In genomic region chr1:18128298-18128697, GRCh38 we compare ENCODE assay signal across 17 cellular contexts. TPM values are rescaled to one million over a fixed set of nuclear protein-coding genes. Genes with fewer than 3 reads are reported as not detected.
DNase-seq lines count a peak whose midpoint lies in the region; ATAC-seq and TF ChIP-seq lines count a peak whose summit lies in the region.
"Had no signal": no experiment of that assay in that cellular context is flagged by ENCODE, and none has a peak within 500 bp of the region (broad histone marks: within the 10 kb centered on the region; RNA-seq: fewer than 3 reads in every experiment).

No MANE protein-coding gene starts in this region.

- H3K4me1 ChIP-seq in hepatocyte (ENCODE audit: insufficient read depth) (peaks cover 9% of the 10 kb centered on the region), right lobe of liver (peaks cover 0 to 11% (median 3%) of the 10 kb centered on the region in 4 donors), body of pancreas (no peaks in the 10 kb centered on the region)
- H3K4me1 ChIP-seq: A549 had no signal

- H3K4me2 ChIP-seq in hepatocyte: no peak overlapping the region
- H3K4me2 ChIP-seq: A549 had no signal

- H3K4me3 ChIP-seq in hepatocyte: no peak overlapping the region
- H3K4me3 ChIP-seq in right lobe of liver: no peak overlapping the region
- no peak overlapping the region for H3K4me3 ChIP-seq in body of pancreas
- H3K4me3 ChIP-seq: A549 had no signal

- no peaks in the 10 kb centered on the region for H3K9me2 ChIP-seq in hepatocyte (replicated peaks; ENCODE audit: insufficient read depth)

- H3K36me3 ChIP-seq in hepatocyte (replicated peaks; ENCODE audit: insufficient read depth, low read depth) (no peaks in the 10 kb centered on the region), right lobe of liver (no peaks in the 10 kb centered on the region), body of pancreas (replicated peaks in 1 of 2; ENCODE audit: insufficient read depth in 1 of 2, low read depth in 2 of 2) (no peaks in the 10 kb centered on the region)

- H3K9me3 ChIP-seq in hepatocyte (ENCODE audit: low read depth) (no peaks in the 10 kb centered on the region), right lobe of liver (no peaks in the 10 kb centered on the region), body of pancreas (no peaks in the 10 kb centered on the region)
- H3K9me3 ChIP-seq: A549 had no signal

- H4K20me1 ChIP-seq in hepatocyte (ENCODE audit: insufficient read depth, poor library complexity, severe bottlenecking): no peaks in the 10 kb centered on the region

- ATAC-seq in right lobe of liver: peak; percentile 97 to 99 (median 98)
- no peak for ATAC-seq in body of pancreas
- ATAC-seq: A549; CD8-positive, alpha-beta T cell had no signal

- intact Hi-C loops in right lobe of liver (cut with DNase I) (no loop called here), body of pancreas (cut with DNase I) (no loop called here)

- H3K27ac ChIP-seq in hepatocyte (peak overlapping the region; percentile 85), right lobe of liver (peak overlapping the region; percentile 48 to 85 (median 66)), body of pancreas (no peak overlapping the region)
- H3K27ac ChIP-seq: A549 had no signal

- H2AFZ ChIP-seq in hepatocyte: no peak overlapping the region

- no peaks in the 10 kb centered on the region for H3K79me2 ChIP-seq in hepatocyte

- TF ChIP-seq CTCF in hepatocyte (IDR thresholded peaks at IDR 0.05; ENCODE audit: poor library complexity): no peak
- TF ChIP-seq CTCF in right lobe of liver (IDR thresholded peaks at IDR 0.05): no peak
- no peak for TF ChIP-seq CTCF in body of pancreas (IDR thresholded peaks at IDR 0.05)

- TF ChIP-seq POLR2A in right lobe of liver (IDR thresholded peaks at IDR 0.05) (peak; percentile 41), body of pancreas (IDR thresholded peaks at IDR 0.05) (no peak)

- DNase-seq in HuH-7 (ENCODE audit: low spot score): peak; percentile 71
- peak; percentile 76 for DNase-seq in hepatocyte (ENCODE audit: low spot score)
- DNase-seq in right lobe of liver: peak; percentile 74 to 89 (median 87)
- no peak for DNase-seq in activated CD8-positive, alpha-beta memory T cell treated with anti-CD3 and anti-CD28 coated beads, Interleukin-2, amount 50 U/mL, for 48 hours
- DNase-seq in NK-92 treated with Interleukin-12 subunit alpha and Interleukin-12 subunit beta, amount 100 ng/mL, for 24 hours (lab: John Stamatoyannopoulos, UW): no peak
- no peak for DNase-seq in body of pancreas
- no peak for DNase-seq in NCI-H146 treated with DMSO at 0.1 percent for 48 hours (lab: John Stamatoyannopoulos, UW; ENCODE audit: unreplicated experiment)
- DNase-seq: CD8-positive, alpha-beta T cell; COR-L47; DND-41; GDM1; HCEC 1CT; HFFc6 had no signal

- H3K27me3 ChIP-seq in hepatocyte (no peaks in the 10 kb centered on the region), right lobe of liver (no peaks in the 10 kb centered on the region), body of pancreas (no peaks in the 10 kb centered on the region)

- 30% methylated on average over 4 of the region's 4 CpGs for WGBS in hepatocyte (ENCODE audit: low lambda C conversion rate, missing lambda C conversion rate)
- 7% methylated on average over 4 of the region's 4 CpGs for WGBS in right lobe of liver (ENCODE audit: insufficient coverage, low coverage, low lambda C conversion rate, missing lambda C conversion rate)
- 24 to 44% methylated on average over 4 of the region's 4 CpGs for WGBS in body of pancreas, 2 donors

RNA-seq across cellular contexts. Expression of gene IGSF21, which starts 20.7 kb away (rescaled TPM):
- 0.12 TPM in 1 of 2 replicates, not detected in the other for total RNA-seq in hepatocyte
- not detected in 2 replicates for polyA plus RNA-seq in hepatocyte
- 1 to 10 TPM in 2 of 6 experiments, under 1 TPM in 4; 0.34 to 2.0 (median 0.71) TPM for total RNA-seq in right lobe of liver
- 1 to 10 TPM in 1 of 2 donors, under 1 TPM in 1; 0.33 to 2.1 TPM for total RNA-seq in body of pancreas
- total RNA-seq: CD8-positive, alpha-beta T cell; HFFc6 had no signal
- polyA plus RNA-seq: A549, BJ, CD14-positive monocyte, IgD-negative memory B cell had no signal

Comparison
In these comparisons a context has a peak if more than half of its experiments do, and no peak if none do; other contexts are left out.
1. DNase-seq: peak in HuH-7 (single experiment), hepatocyte (single experiment) and right lobe of liver (3 of 3); none in activated CD8-positive, alpha-beta memory T cell treated with anti-CD3 and anti-CD28 coated beads, Interleukin-2, amount 50 U/mL, for 48 hours (single experiment), NK-92 treated with Interleukin-12 subunit alpha and Interleukin-12 subunit beta, amount 100 ng/mL, for 24 hours (single experiment), body of pancreas (0 of 4) and NCI-H146 treated with DMSO at 0.1 percent for 48 hours (single experiment).
2. H3K27ac ChIP-seq: peak in hepatocyte (single experiment) and right lobe of liver (3 of 3); none in body of pancreas (0 of 4).